Comparison of ENCODE assay signal across 8 cellular contexts in the genomic region with DNA sequence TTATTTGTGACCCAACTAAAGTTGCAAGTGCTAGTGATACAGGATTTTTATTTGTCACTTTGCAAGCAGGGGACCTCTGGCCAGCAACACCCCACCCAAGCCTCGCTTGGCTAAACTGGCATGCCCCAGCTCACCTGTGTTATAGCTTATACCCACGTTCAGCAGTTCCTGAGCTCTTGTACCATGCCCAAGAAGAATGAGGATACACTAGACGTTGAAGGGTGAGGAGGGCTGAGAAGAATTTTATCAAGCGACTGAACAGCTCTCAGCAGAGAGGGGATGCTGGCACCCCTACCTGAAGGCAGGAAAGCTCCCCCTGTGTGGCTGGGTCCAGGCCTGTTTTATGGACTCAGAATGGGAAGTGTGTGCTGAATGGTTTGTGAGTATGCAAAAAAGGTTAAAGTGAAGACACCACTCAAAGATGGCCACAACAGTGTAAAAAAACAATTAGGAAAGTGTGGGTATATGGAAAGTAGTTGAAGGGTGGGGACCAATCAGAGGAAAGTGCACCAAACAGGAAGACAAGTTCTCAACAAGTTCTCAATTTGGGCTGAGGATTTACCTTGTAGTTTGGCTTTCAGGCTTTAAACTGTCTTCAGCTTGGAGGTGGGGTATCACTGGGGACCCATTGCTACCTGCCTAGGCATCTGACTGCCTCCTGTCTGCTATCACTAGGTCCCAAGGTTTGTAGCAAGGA. TPM values are rescaled to one million over a fixed set of nuclear protein-coding genes. Genes with fewer than 3 reads are reported as not detected.
DNase-seq lines count a peak whose midpoint lies in the region; TF ChIP-seq lines count a peak whose summit lies in the region.
"Had no signal": no experiment of that assay in that cellular context is flagged by ENCODE, and none has a peak within 500 bp of the region (broad histone marks: within the 10 kb centered on the region; RNA-seq: fewer than 3 reads in every experiment).

No MANE protein-coding gene starts in this region.

- TF ChIP-seq CTCF in HEK293 (tag by site-specific recombination; IDR thresholded peaks at IDR 0.05) (no peak), SU-DHL-6 (IDR thresholded peaks at IDR 0.05; ENCODE audit: insufficient read depth, low read length, poor library complexity, severe bottlenecking) (no peak), spleen (IDR thresholded peaks at IDR 0.05 in 8 of 11, conservative IDR thresholded peaks at IDR 0.05 in 3 of 11) (no peak)

- TF ChIP-seq POLR2A in spleen (IDR thresholded peaks at IDR 0.05): peak in 1 of 3 donors; percentile 15

- DNase-seq in epithelial cell of prostate (ENCODE audit: low read depth, low spot score) (no peak), spleen (no peak), NCI-H1048 (lab: John Stamatoyannopoulos, UW) (no peak), medulla oblongata (ENCODE audit: extremely low spot score) (no peak)
- DNase-seq in stimulated activated CD4-positive, alpha-beta T cell treated with anti-CD3 and anti-CD28 coated beads, Interleukin-4, amount 100 ng/mL, for 1 hour: no peak
- DNase-seq: activated effector memory CD4-positive, alpha-beta T cell treated with anti-CD3 and anti-CD28 coated beads, Interleukin-2, amount 50 U/mL, for 16 hours had no signal

- H3K27ac ChIP-seq in HEK293 (ENCODE audit: extremely low read depth, low read depth, low read length) (no peak overlapping the region), SU-DHL-6 (ENCODE audit: low read depth, low read length) (peak overlapping the region; percentile 87), epithelial cell of prostate (peak overlapping the region; percentile 83), spleen (peak overlapping the region; percentile 93 to 99 (median 96))

- H3K9me2 ChIP-seq in SU-DHL-6 (replicated peaks; ENCODE audit: insufficient read depth, low read length): no peaks in the 10 kb centered on the region

- H3K36me3 ChIP-seq in HEK293 (ENCODE audit: control insufficient read depth in 2 of 2, insufficient read depth in 1 of 2, low read length in 2 of 2) (peaks cover 0 to 15% of the 10 kb centered on the region in 2 experiments; a peak in 1 of 3 replicates), SU-DHL-6 (ENCODE audit: low read length) (peaks cover 7% of the 10 kb centered on the region), spleen (peaks cover 0 to 31% (median 25%) of the 10 kb centered on the region in 6 donors)

- peak overlapping the region; percentile 91 for H3K4me2 ChIP-seq in SU-DHL-6 (ENCODE audit: low read depth, low read length, poor library complexity, severe bottlenecking)

- intact Hi-C loops in spleen (cut with DNase I; ENCODE audit: low total_unique reads): no loop called here

- POLR2A ChIA-PET in HEK293 (lab: Yijun Ruan, JAX): interaction anchor here (0.8 to 1.9 kb wide), 3 partner anchors 17 to 256 kb away, joined by 3 to 4 read pairs (median 3); a partner anchor contains a TSS

- H3K9me3 ChIP-seq in HEK293 (ENCODE audit: control insufficient read depth, insufficient read depth, low read depth, low read length): no peaks in the 10 kb centered on the region
- peaks cover 15% of the 10 kb centered on the region; the same call in 1 of the 2 replicates for H3K9me3 ChIP-seq in SU-DHL-6 (ENCODE audit: insufficient read depth, low read length)
- peaks cover 0 to 14% (median 12%) of the 10 kb centered on the region in 8 donors for H3K9me3 ChIP-seq in spleen

- H3K9ac ChIP-seq in SU-DHL-6 (ENCODE audit: low read length): no peak overlapping the region

- H2AFZ ChIP-seq in SU-DHL-6 (ENCODE audit: low read depth, low read length, severe bottlenecking): peak overlapping the region; percentile 75

- no peaks in the 10 kb centered on the region for H3K79me2 ChIP-seq in SU-DHL-6 (ENCODE audit: insufficient read depth, low read length)

- CTCF ChIA-PET in HEK293 (lab: Yijun Ruan, JAX): interaction anchor here (0.7 to 0.9 kb wide), 2 partner anchors 131 to 377 kb away, joined by 4 read pairs; no protein-coding TSS in a partner anchor

- H3F3A ChIP-seq in SU-DHL-6 (ENCODE audit: insufficient read depth): peaks cover 38% of the 10 kb centered on the region

- H4K20me1 ChIP-seq in SU-DHL-6 (ENCODE audit: low read depth, low read length): no peaks in the 10 kb centered on the region

- no peak overlapping the region for H3K4me3 ChIP-seq in HEK293 (ENCODE audit: low read depth, low read length)
- peak overlapping the region; percentile 60 for H3K4me3 ChIP-seq in SU-DHL-6 (ENCODE audit: insufficient read depth, low read length, poor library complexity, severe bottlenecking)
- H3K4me3 ChIP-seq in spleen: peak overlapping the region in 1 of 8 donors; percentile 68

- 89 to 98% (median 94%) methylated on average over 4 of the region's 4 CpGs for WGBS in spleen, 5 donors

- no peaks in the 10 kb centered on the region for H3K27me3 ChIP-seq in SU-DHL-6 (ENCODE audit: low read length)
- no peaks in the 10 kb centered on the region for H3K27me3 ChIP-seq in spleen (replicated peaks in 1 of 7)

- H3K4me1 ChIP-seq in HEK293 (ENCODE audit: control insufficient read depth, insufficient read depth, low read length) (peaks cover 8% of the 10 kb centered on the region), spleen (peaks cover 24 to 56% (median 42%) of the 10 kb centered on the region in 6 donors)

TF ChIP-seq in HEK293, 187 proteins besides CTCF, POLR2A, EP300 and RAD21:
- TF ChIP-seq KLF9 (tag by site-specific recombination; IDR thresholded peaks at IDR 0.05; ENCODE audit: low read depth) (no peak), SETDB1 (IDR thresholded peaks at IDR 0.05; ENCODE audit: insufficient read length, low read length) (peak; percentile 57)

RNA-seq across cellular contexts. Expression of a gene that starts 14.9 kb away (rescaled TPM):
- total RNA-seq in spleen: 10 to 100 TPM; 31.7 to 50.8 (median 41.4) TPM
- polyA plus RNA-seq in spleen: 10 to 100 TPM; 17.0 to 31.4 (median 29.8) TPM

RNA-seq across cellular contexts. Expression of a gene that starts 27.4 kb away (rescaled TPM):
- total RNA-seq in spleen: 1 to 10 TPM in 1 of 7 donors, under 1 TPM in 6; 0.23 to 1.1 (median 0.32) TPM
- polyA plus RNA-seq in spleen: under 1 TPM; 0.33 to 0.58 (median 0.39) TPM

RNA-seq across cellular contexts. Expression of a gene that starts 32.4 kb away (rescaled TPM):
- 100 to 1,000 TPM in 2 of 7 donors, 10 to 100 TPM in 5; 82.8 to 128 (median 89.5) TPM for total RNA-seq in spleen
- 10 to 100 TPM; 20.0 to 26.8 (median 22.3) TPM for polyA plus RNA-seq in spleen
